Comparison of ENCODE assay signal across 8 cellular contexts in the genomic region with DNA sequence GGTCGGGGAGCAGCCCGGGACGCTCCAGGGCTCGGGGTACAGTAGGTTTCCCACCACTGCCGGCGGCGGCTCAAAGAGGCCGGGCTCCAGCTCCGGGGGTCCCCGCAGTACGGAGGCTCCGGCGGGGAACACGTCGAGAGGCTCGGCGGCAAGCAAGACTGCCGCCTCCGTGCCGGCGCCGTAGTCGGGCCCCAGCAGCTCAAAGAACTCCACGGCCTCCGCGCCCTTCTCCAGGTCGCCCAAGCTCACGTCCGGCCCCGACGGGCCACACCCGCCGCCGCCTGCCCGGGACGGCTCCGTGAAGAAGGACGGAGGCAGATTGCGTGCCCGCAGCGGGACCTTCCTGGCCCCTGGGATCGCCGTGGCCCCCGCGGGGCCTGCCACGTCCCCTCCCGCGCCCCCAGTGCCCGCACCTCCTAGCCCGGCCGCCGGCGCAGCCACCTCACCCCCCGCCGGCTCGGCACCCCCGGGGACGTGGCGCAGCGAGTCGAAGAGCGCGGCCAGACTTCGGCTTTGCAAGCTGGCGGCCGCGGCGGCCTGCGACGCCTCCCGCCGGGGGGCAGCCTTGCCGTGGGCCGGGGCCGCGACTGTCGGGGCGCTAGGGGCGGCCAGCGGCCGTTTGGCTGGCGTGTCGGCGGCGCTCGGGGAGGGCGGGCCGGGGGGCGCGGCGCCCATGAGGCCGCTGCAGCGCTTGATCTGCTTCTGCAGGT. TPM values are rescaled to one million over a fixed set of nuclear protein-coding genes. Genes with fewer than 3 reads are reported as not detected.
DNase-seq lines count a peak whose midpoint lies in the region; ATAC-seq and TF ChIP-seq lines count a peak whose summit lies in the region.

No MANE protein-coding gene starts in this region.

- ATAC-seq in GM18498 (IDR thresholded peaks at IDR 0.05; ENCODE audit: unreplicated experiment) = peak; percentile 36

- TF ChIP-seq CTCF in dorsolateral prefrontal cortex (IDR thresholded peaks at IDR 0.05 in 54 of 56, conservative IDR thresholded peaks at IDR 0.05 in 2 of 56; ENCODE audit: low read depth in 1 of 56, partially characterized antibody in 56 of 56) (peak in 1 of 56 donors; percentile 4), uterus (IDR thresholded peaks at IDR 0.05) (no peak)

- H3K27me3 ChIP-seq in dorsolateral prefrontal cortex = peaks cover 0 to 8% (median 0%) of the 10 kb centered on the region in 45 donors
- H3K27me3 ChIP-seq in uterus = no peaks in the 10 kb centered on the region

- H3K27ac Mint-ChIP-seq in activated T-helper 1 cell treated with anti-CD3 and anti-CD28 coated beads, Interleukin-12 subunit alpha, Interleukin-12 subunit beta, Interleukin-2, Interleukin-4 antibody, amounts not matched to agents 30 ng/mL and 10 ng/mL and 1 ng/mL, durations not matched to agents 14 hours and 24 hours and 36 hours = no peak overlapping the region

- WGBS in mesodermal cell (ENCODE audit: insufficient coverage in 2 of 2), 2 experiments = 1% methylated on average over 72 to 77 of the region's 93 CpGs

- no peaks in the 10 kb centered on the region for H3K36me3 Mint-ChIP-seq in activated T-helper 1 cell treated with anti-CD3 and anti-CD28 coated beads, Interleukin-12 subunit alpha, Interleukin-12 subunit beta, Interleukin-2, Interleukin-4 antibody, amounts not matched to agents 30 ng/mL and 10 ng/mL and 1 ng/mL, durations not matched to agents 14 hours and 24 hours and 36 hours (ENCODE audit: low read depth)

- H3K4me3 Mint-ChIP-seq in activated T-helper 1 cell treated with anti-CD3 and anti-CD28 coated beads, Interleukin-12 subunit alpha, Interleukin-12 subunit beta, Interleukin-2, Interleukin-4 antibody, amounts not matched to agents 30 ng/mL and 10 ng/mL and 1 ng/mL, durations not matched to agents 14 hours and 24 hours and 36 hours = no peak overlapping the region

- TF ChIP-seq POLR2A in uterus (IDR thresholded peaks at IDR 0.05) = no peak

- peaks cover 69% of the 10 kb centered on the region for H3K27me3 Mint-ChIP-seq in activated T-helper 1 cell treated with anti-CD3 and anti-CD28 coated beads, Interleukin-12 subunit alpha, Interleukin-12 subunit beta, Interleukin-2, Interleukin-4 antibody, amounts not matched to agents 30 ng/mL and 10 ng/mL and 1 ng/mL, durations not matched to agents 14 hours and 24 hours and 36 hours (ENCODE audit: insufficient read depth)

- intact Hi-C loops in dorsolateral prefrontal cortex (cut with DNase I) (loop anchor here (1.0 to 10.0 kb wide), 8 partner anchors 14 to 130 kb away; no protein-coding TSS in a partner anchor), uterus (cut with DNase I; ENCODE audit: low total_unique reads) (no loop called here)
- intact Hi-C loops in activated T-helper 1 cell treated with anti-CD3 and anti-CD28 coated beads, Interleukin-12 subunit alpha, Interleukin-12 subunit beta, Interleukin-2, Interleukin-4 antibody, amounts not matched to agents 30 ng/mL and 10 ng/mL and 1 ng/mL, durations not matched to agents 14 hours and 24 hours and 36 hours (cut with micrococcal nuclease) = no loop called here

- H3K9me3 Mint-ChIP-seq in activated T-helper 1 cell treated with anti-CD3 and anti-CD28 coated beads, Interleukin-12 subunit alpha, Interleukin-12 subunit beta, Interleukin-2, Interleukin-4 antibody, amounts not matched to agents 30 ng/mL and 10 ng/mL and 1 ng/mL, durations not matched to agents 14 hours and 24 hours and 36 hours = no peaks in the 10 kb centered on the region

- H3K4me1 ChIP-seq in mesodermal cell (ENCODE audit: control insufficient read depth, insufficient read depth, low read length, poor library complexity, severe bottlenecking) = no peaks in the 10 kb centered on the region
- H3K4me1 ChIP-seq in uterus = peaks cover 0 to 7% of the 10 kb centered on the region in 2 donors

- H3K27ac ChIP-seq in dorsolateral prefrontal cortex (peak overlapping the region; percentile 58 to 98 (median 94)), mesodermal cell (ENCODE audit: low read depth, low read length, severe bottlenecking) (no peak overlapping the region), uterus (peak overlapping the region; percentile 2 to 71)

- DNase-seq in NCI-H69 (lab: John Stamatoyannopoulos, UW) (peak; percentile 70), dorsolateral prefrontal cortex (peak in 3 of 10 donors; percentile 24 to 65 (median 51)), uterus (peak in 1 of 2 donors; percentile 24), activated gamma-delta T cell treated with Interleukin-2 at 50 U/mL for 16 hours (no peak)
- no peak for DNase-seq in activated T-helper 1 cell treated with anti-CD3 and anti-CD28 coated beads, Interleukin-12 subunit alpha, Interleukin-12 subunit beta, Interleukin-2, Interleukin-4 antibody, amounts not matched to agents 30 ng/mL and 10 ng/mL and 1 ng/mL, durations not matched to agents 14 hours and 24 hours and 36 hours (ENCODE audit: low spot score)
- no peak for DNase-seq in NK-92 treated with Interleukin-12 subunit alpha and Interleukin-12 subunit beta, amount 100 ng/mL, for 24 hours (lab: John Stamatoyannopoulos, UW)

- H3K9me3 ChIP-seq in mesodermal cell (ENCODE audit: control insufficient read depth, low read length) (no peaks in the 10 kb centered on the region), uterus (no peaks in the 10 kb centered on the region)

- peaks cover 6% of the 10 kb centered on the region for H3K4me1 Mint-ChIP-seq in activated T-helper 1 cell treated with anti-CD3 and anti-CD28 coated beads, Interleukin-12 subunit alpha, Interleukin-12 subunit beta, Interleukin-2, Interleukin-4 antibody, amounts not matched to agents 30 ng/mL and 10 ng/mL and 1 ng/mL, durations not matched to agents 14 hours and 24 hours and 36 hours (ENCODE audit: low read depth)

- H3K4me3 ChIP-seq in dorsolateral prefrontal cortex (peak overlapping the region; percentile 53 to 93 (median 79)), mesodermal cell (ENCODE audit: extremely low read depth, insufficient read depth, low read length, poor library complexity, severe bottlenecking) (peak overlapping the region; percentile 49), uterus (peak overlapping the region; percentile 41 to 64)

- H3K36me3 ChIP-seq in mesodermal cell (ENCODE audit: control insufficient read depth, insufficient read depth, low read length) = no peaks in the 10 kb centered on the region
- H3K36me3 ChIP-seq in uterus = no peaks in the 10 kb centered on the region

RNA-seq across cellular contexts. Expression of gene FAM181B, which starts 0.8 kb away (rescaled TPM):
- 10 to 100 TPM; 11.4 to 62.1 (median 20.1) TPM for total RNA-seq in dorsolateral prefrontal cortex
- 1.7 TPM for polyA plus RNA-seq in mesodermal cell (2013, experiment 1 of 2)
- polyA plus RNA-seq in mesodermal cell (2013, experiment 2 of 2) = 1.0 TPM
- 1 to 10 TPM in 1 of 4 donors, under 1 TPM in 2, not detected in 1; 0.26 to 5.7 (median 0.91) TPM for total RNA-seq in uterus
- total RNA-seq in activated T-helper 1 cell treated with anti-CD3 and anti-CD28 coated beads, Interleukin-12 subunit alpha, Interleukin-12 subunit beta, Interleukin-2, Interleukin-4 antibody, amounts not matched to agents 30 ng/mL and 10 ng/mL and 1 ng/mL, durations not matched to agents 14 hours and 24 hours and 36 hours = not detected in 2 replicates

Comparison
In these comparisons a context has a peak if more than half of its experiments do, and no peak if none do; other contexts are left out.
1. intact Hi-C loops: an anchor here in dorsolateral prefrontal cortex (1.0 to 10.0 kb wide); none called in uterus and activated T-helper 1 cell treated with anti-CD3 and anti-CD28 coated beads, Interleukin-12 subunit alpha, Interleukin-12 subunit beta, Interleukin-2, Interleukin-4 antibody, amounts not matched to agents 30 ng/mL and 10 ng/mL and 1 ng/mL, durations not matched to agents 14 hours and 24 hours and 36 hours.